ENCODE assay signal across 31 cellular contexts in the genomic region with DNA sequence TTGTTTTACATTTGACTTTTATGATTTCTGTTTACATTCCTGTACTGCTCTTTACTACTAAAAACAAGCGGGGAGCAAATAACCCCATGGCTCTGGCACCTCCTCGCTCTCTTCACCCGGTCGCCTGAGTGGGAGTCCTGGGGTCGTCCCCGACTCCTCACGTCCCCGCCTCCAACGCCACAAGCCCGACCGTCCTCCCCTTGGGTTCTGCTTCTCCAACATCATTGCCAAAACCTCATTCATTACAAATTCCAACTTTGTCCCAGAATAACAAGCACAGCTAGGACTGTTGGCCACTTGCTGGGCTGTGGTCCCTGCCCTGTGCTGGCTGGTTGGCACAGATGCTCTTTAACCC. TPM values are rescaled to one million over a fixed set of nuclear protein-coding genes. Genes with fewer than 3 reads are reported as not detected.
DNase-seq lines count a peak whose midpoint lies in the region; ATAC-seq, FAIRE-seq and TF ChIP-seq lines count a peak whose summit lies in the region.
"Had no signal": no experiment of that assay in that cellular context is flagged by ENCODE, and none has a peak within 500 bp of the region (broad histone marks: within the 10 kb centered on the region; RNA-seq: fewer than 3 reads in every experiment).

No MANE protein-coding gene starts in this region.

- H3K27ac Mint-ChIP-seq in endodermal cell: no peak overlapping the region
- H3K27ac Mint-ChIP-seq: activated CD4-positive, alpha-beta T cell treated with anti-CD3 and anti-CD28 coated beads, Interleukin-2, amount 10 ng/mL, durations not matched to agents 24 days and 14 days; activated naive CD4-positive, alpha-beta T cell treated with anti-CD3 and anti-CD28 coated beads for 36 hours; activated T-cell treated with anti-CD3 and anti-CD28 coated beads, Interleukin-2, amount 50 U/mL, for 24 hours; nephron had no signal

- no peaks in the 10 kb centered on the region for H3K27me3 Mint-ChIP-seq in endodermal cell (ENCODE audit: insufficient read depth)

- no peak for TF ChIP-seq CTCF in right lobe of liver (IDR thresholded peaks at IDR 0.05)
- no peak for TF ChIP-seq CTCF in HepG2 (CRISPR knock-in tag; IDR thresholded peaks at IDR 0.05)
- no peak for TF ChIP-seq CTCF in endodermal cell (conservative IDR thresholded peaks at IDR 0.05)

- no peaks in the 10 kb centered on the region for H3K4me1 ChIP-seq in right lobe of liver
- H3K4me1 ChIP-seq in HepG2 (ENCODE audit: insufficient read depth, low read length): no peaks in the 10 kb centered on the region
- no peaks in the 10 kb centered on the region for H3K4me1 ChIP-seq in endodermal cell (ENCODE audit: control insufficient read depth, insufficient read depth, low read length)
- H3K4me1 ChIP-seq: Caco-2, Peyer's patch, testis, uterus had no signal

- no peaks in the 10 kb centered on the region for H3K4me1 Mint-ChIP-seq in endodermal cell
- H3K4me1 Mint-ChIP-seq: activated CD4-positive, alpha-beta T cell treated with anti-CD3 and anti-CD28 coated beads, Interleukin-2, amount 10 ng/mL, durations not matched to agents 24 days and 14 days had no signal

- no peak for TF ChIP-seq RAD21 in HepG2 (CRISPR knock-in tag; IDR thresholded peaks at IDR 0.05)

- 0 out of 2 replicates have a peak, but pooled peaks cover 2% of the 10 kb centered on the region for H4K20me1 ChIP-seq in HepG2 (ENCODE audit: insufficient read depth, low read length)

- H3K36me3 Mint-ChIP-seq in endodermal cell (ENCODE audit: low read depth): no peaks in the 10 kb centered on the region
- H3K36me3 Mint-ChIP-seq: brain had no signal

- no peaks in the 10 kb centered on the region for H3K9me3 ChIP-seq in right lobe of liver
- no peaks in the 10 kb centered on the region for H3K9me3 ChIP-seq in HepG2 (ENCODE audit: low read length)
- no peaks in the 10 kb centered on the region for H3K9me3 ChIP-seq in endodermal cell (ENCODE audit: control insufficient read depth, low read length)
- H3K9me3 ChIP-seq: Caco-2, ovary, Peyer's patch, testis, uterus had no signal

- no peaks in the 10 kb centered on the region for H3K27me3 ChIP-seq in right lobe of liver
- peaks cover 13 to 78% of the 10 kb centered on the region in 2 experiments for H3K27me3 ChIP-seq in HepG2 (ENCODE audit: control insufficient read depth in 1 of 2, insufficient read depth in 2 of 2, low read length in 2 of 2)
- no peaks in the 10 kb centered on the region for H3K27me3 ChIP-seq in endodermal cell (ENCODE audit: control insufficient read depth, insufficient read depth, low read length, poor library complexity, severe bottlenecking)
- H3K27me3 ChIP-seq: ovary, Peyer's patch, testis, uterus had no signal

- H3K4me2 ChIP-seq in HepG2 (ENCODE audit: low read depth, low read length): no peak overlapping the region
- H3K4me2 ChIP-seq: smooth muscle cell had no signal

- H3K36me3 ChIP-seq in right lobe of liver: no peaks in the 10 kb centered on the region
- H3K36me3 ChIP-seq in HepG2 (replicated peaks in 1 of 2; ENCODE audit: control insufficient read depth in 1 of 2, insufficient read depth in 2 of 2, low read length in 2 of 2): no peaks in the 10 kb centered on the region
- H3K36me3 ChIP-seq in endodermal cell (ENCODE audit: control insufficient read depth, insufficient read depth, low read length): no peaks in the 10 kb centered on the region
- H3K36me3 ChIP-seq: ovary, Peyer's patch, uterus, WERI-Rb-1 had no signal

- no peaks in the 10 kb centered on the region for H3K9me3 Mint-ChIP-seq in endodermal cell
- H3K9me3 Mint-ChIP-seq: activated CD4-positive, alpha-beta T cell treated with anti-CD3 and anti-CD28 coated beads, Interleukin-2, amount 10 ng/mL, durations not matched to agents 24 days and 14 days; activated naive CD4-positive, alpha-beta T cell treated with anti-CD3 and anti-CD28 coated beads for 36 hours; activated T-cell treated with anti-CD3 and anti-CD28 coated beads, Interleukin-2, amount 50 U/mL, for 24 hours; H9; nephron had no signal

- no peak for TF ChIP-seq POLR2A in right lobe of liver (IDR thresholded peaks at IDR 0.05)
- no peak for TF ChIP-seq POLR2A in HepG2 (IDR thresholded peaks at IDR 0.05; ENCODE audit: insufficient read depth in 1 of 2, low read depth in 2 of 2, low read length in 2 of 2)

- no peak for TF ChIP-seq EP300 in HepG2 (IDR thresholded peaks at IDR 0.05; ENCODE audit: low read depth in 2 of 2, low read length in 2 of 2)
- no peak for TF ChIP-seq EP300 in HepG2 (CRISPR knock-in tag; IDR thresholded peaks at IDR 0.05; ENCODE audit: borderline replicate concordance)

- no TSS peak for BruUV-seq in HepG2 (replicated peaks; lab: Mats Ljungman, UMichigan)

- CTCF ChIA-PET in HepG2 (lab: Yijun Ruan, JAX; ENCODE audit: low intra/inter-chr PET ratio, low total read pairs): interaction anchor here (1.4 kb wide), 1 partner anchor 274 kb away, joined by 9 read pairs; no protein-coding TSS in a partner anchor

- POLR2A ChIA-PET in HepG2 (lab: Yijun Ruan, JAX): no interaction called here

- peak in 2 of 3 donors; percentile 9 to 32 for DNase-seq in right lobe of liver
- no peak for DNase-seq in HepG2 (ENCODE audit: low spot score)
- DNase-seq in endodermal cell: peak; percentile 39
- DNase-seq in posterior vena cava (ENCODE audit: low spot score): peak; percentile 34
- no peak for DNase-seq in caudate nucleus (lab: John Stamatoyannopoulos, UW)
- DNase-seq: activated CD4-positive, alpha-beta T cell treated with anti-CD3 and anti-CD28 coated beads, Interleukin-2, amount 10 ng/mL, durations not matched to agents 24 days and 14 days; activated naive CD4-positive, alpha-beta T cell treated with anti-CD3 and anti-CD28 coated beads for 36 hours; Caco-2; DMS53; hypothalamus; NCI-H1417 treated with DMSO at 0.1 percent for 48 hours; NCI-H2081; NCI-H345; retina; stimulated activated CD4-positive, alpha-beta T cell treated with anti-CD3 and anti-CD28 coated beads, Interleukin-1b, Interleukin-23, amount 100 ng/mL, for 48 hours; stimulated activated naive CD8-positive, alpha-beta T cell treated with anti-CD3 and anti-CD28 coated beads, Interleukin-15, Interleukin-2, amounts not matched to agents 100 U/mL and 50 U/mL, for 24 hours; SW 1271; testis had no signal

- ATAC-seq in right lobe of liver (no peak), HepG2 (no peak), HG03097 (IDR thresholded peaks at IDR 0.05; ENCODE audit: low FRiP score, unreplicated experiment) (no peak), GM21367 (IDR thresholded peaks at IDR 0.05; ENCODE audit: unreplicated experiment) (no peak)
- ATAC-seq: left colon; stimulated activated naive CD8-positive, alpha-beta T cell treated with anti-CD3 and anti-CD28 coated beads, Interleukin-15, Interleukin-2, amounts not matched to agents 100 U/mL and 50 U/mL, for 24 hours had no signal

- no peak overlapping the region for H3K4me3 Mint-ChIP-seq in endodermal cell
- H3K4me3 Mint-ChIP-seq: activated CD4-positive, alpha-beta T cell treated with anti-CD3 and anti-CD28 coated beads, Interleukin-2, amount 10 ng/mL, durations not matched to agents 24 days and 14 days; activated naive CD4-positive, alpha-beta T cell treated with anti-CD3 and anti-CD28 coated beads for 36 hours; activated T-cell treated with anti-CD3 and anti-CD28 coated beads, Interleukin-2, amount 50 U/mL, for 24 hours; brain; H9 had no signal

- H3K9ac ChIP-seq in HepG2 (ENCODE audit: insufficient read depth, low read depth, low read length) (no peak overlapping the region), endodermal cell (ENCODE audit: extremely low read depth, low read length, poor library complexity, severe bottlenecking) (no peak overlapping the region)

- H3K27ac ChIP-seq in right lobe of liver: no peak overlapping the region
- H3K27ac ChIP-seq in HepG2 (ENCODE audit: extremely low read length, insufficient read depth, low read length): no peak overlapping the region
- H3K27ac ChIP-seq in endodermal cell (ENCODE audit: low read depth, low read length): no peak overlapping the region
- no peak overlapping the region for H3K27ac ChIP-seq in caudate nucleus (ENCODE audit: low read depth, low read length)
- H3K27ac ChIP-seq: ovary, Peyer's patch, testis, uterus, WERI-Rb-1 had no signal

- FAIRE-seq in HepG2 (lab: Jason Lieb, UNC): no peak
- FAIRE-seq: GM12892 had no signal

- in situ Hi-C loops in HepG2 (cut with HindIII; ENCODE audit: extremely low pct_ligation_motif_present, low pct_unique_long_range_greater_than_20kb): loop anchor here (10.0 kb wide), 1 partner anchor 250 kb away; no protein-coding TSS in a partner anchor

- intact Hi-C loops in right lobe of liver (cut with DNase I) (loop anchor here in 1 of 2 donors (10.0 kb wide), 1 partner anchor 250 kb away; no protein-coding TSS in a partner anchor), HepG2 (cut with micrococcal nuclease; ENCODE audit: unreplicated experiment) (loop anchor here (5.0 kb wide), 1 partner anchor 388 kb away; no protein-coding TSS in a partner anchor), posterior vena cava (cut with DNase I) (no loop called here)

- WGBS in right lobe of liver (ENCODE audit: insufficient coverage, low coverage, low lambda C conversion rate, missing lambda C conversion rate): 56% methylated on average over 11 of the region's 11 CpGs
- WGBS in HepG2 (ENCODE audit: low lambda C conversion rate): 40% methylated on average over 11 of the region's 11 CpGs
- WGBS in endodermal cell (ENCODE audit: insufficient coverage in 1 of 2, insufficient read length in 1 of 2), 2 experiments: 89 to 92% methylated on average over 4 to 11 of the region's 11 CpGs

- no peak overlapping the region for H2AFZ ChIP-seq in HepG2 (ENCODE audit: low read length)

- H3K4me3 ChIP-seq in right lobe of liver: no peak overlapping the region
- no peak overlapping the region for H3K4me3 ChIP-seq in HepG2 (replicated peaks in 1 of 3; ENCODE audit: insufficient read depth in 1 of 3, low read depth in 2 of 3, low read length in 3 of 3)
- H3K4me3 ChIP-seq in endodermal cell (ENCODE audit: low read length): no peak overlapping the region
- H3K4me3 ChIP-seq: ovary, Peyer's patch, smooth muscle cell, testis, uterus had no signal

- no peaks in the 10 kb centered on the region for H3K79me2 ChIP-seq in HepG2 (ENCODE audit: insufficient read depth, low read length)

RNA-seq across cellular contexts. Expression of a gene that starts 35.1 kb away (rescaled TPM):
- total RNA-seq in right lobe of liver (10 to 100 TPM; 30.7 to 40.0 (median 35.5) TPM), HepG2 (2016; rRNA removed; fragmentation: Illumina TruSeq; extraction: Trizol) (113 and 135 TPM in 2 replicates), endodermal cell (10 to 100 TPM; 44.0 to 49.7 TPM), posterior vena cava (10 to 100 TPM; 29.4 to 32.4 TPM)
- total RNA-seq in HepG2 (2016; cell fraction: cytosol; rRNA removed; fragmentation: Illumina TruSeq; extraction: Trizol; ENCODE audit: low read depth): 108 and 113 TPM in 2 replicates
- 108 and 154 TPM in 2 replicates for total RNA-seq in HepG2 (2016; cell fraction: insoluble cytoplasmic fraction; rRNA removed; fragmentation: Illumina TruSeq; extraction: Trizol)
- 76.0 and 81.1 TPM in 2 replicates for total RNA-seq in HepG2 (2016; cell fraction: membrane; rRNA removed; fragmentation: Illumina TruSeq; extraction: Trizol)
- total RNA-seq in HepG2 (2016; cell fraction: nucleus; rRNA removed; fragmentation: Illumina TruSeq; extraction: Trizol): 37.1 and 47.0 TPM in 2 replicates
- polyA plus RNA-seq in HepG2 (2011; rRNA removed): 70.5 and 71.3 TPM in 2 replicates
- 65.9 and 74.3 TPM in 2 replicates for polyA plus RNA-seq in HepG2 (2011; cell fraction: cytosol; rRNA removed)
- polyA plus RNA-seq in HepG2 (2011; cell fraction: nucleus; rRNA removed): 25.2 and 29.0 TPM in 2 replicates
- polyA plus RNA-seq in HepG2 (2012): 59.1 and 65.6 TPM in 2 replicates
- polyA plus RNA-seq in HepG2 (2016; cell fraction: cytosol; fragmentation: Illumina TruSeq; extraction: Trizol; ENCODE audit: low read depth): 88.2 and 98.8 TPM in 2 replicates
- 150 and 160 TPM in 2 replicates for polyA plus RNA-seq in HepG2 (2016; cell fraction: insoluble cytoplasmic fraction; fragmentation: Illumina TruSeq; extraction: Trizol; ENCODE audit: low read depth)
- polyA plus RNA-seq in HepG2 (2016; cell fraction: membrane; fragmentation: Illumina TruSeq; extraction: Trizol; ENCODE audit: low read depth): 60.1 and 66.8 TPM in 2 replicates
- polyA plus RNA-seq in HepG2 (2016; cell fraction: nucleus; fragmentation: Illumina TruSeq; extraction: Trizol; ENCODE audit: insufficient read depth, low read depth): 65.9 and 77.9 TPM in 2 replicates
- polyA minus RNA-seq in HepG2 (2011; rRNA and poly(A)+ RNA removed; ENCODE audit: low replicate concordance): 30.3 and 163 TPM in 2 replicates
- 21.5 and 22.2 TPM in 2 replicates for polyA minus RNA-seq in HepG2 (2011; cell fraction: cytosol; rRNA and poly(A)+ RNA removed)
- polyA minus RNA-seq in HepG2 (2011; cell fraction: nucleus; rRNA and poly(A)+ RNA removed): 21.4 and 25.5 TPM in 2 replicates
- polyA plus RNA-seq in endodermal cell (2013, experiment 1 of 2): 73.8 TPM
- polyA plus RNA-seq in endodermal cell (2013, experiment 2 of 2): 63.7 TPM

RNA-seq across cellular contexts. Expression of a gene that starts 36.6 kb away (rescaled TPM):
- total RNA-seq in right lobe of liver: 10 to 100 TPM; 16.5 to 57.5 (median 23.7) TPM
- total RNA-seq in HepG2 (2016; rRNA removed; fragmentation: Illumina TruSeq; extraction: Trizol): 50.4 and 63.7 TPM in 2 replicates
- total RNA-seq in HepG2 (2016; cell fraction: cytosol; rRNA removed; fragmentation: Illumina TruSeq; extraction: Trizol; ENCODE audit: low read depth): 15.2 and 15.4 TPM in 2 replicates
- 53.0 and 63.5 TPM in 2 replicates for total RNA-seq in HepG2 (2016; cell fraction: insoluble cytoplasmic fraction; rRNA removed; fragmentation: Illumina TruSeq; extraction: Trizol)
- 25.8 and 27.4 TPM in 2 replicates for total RNA-seq in HepG2 (2016; cell fraction: membrane; rRNA removed; fragmentation: Illumina TruSeq; extraction: Trizol)
- total RNA-seq in HepG2 (2016; cell fraction: nucleus; rRNA removed; fragmentation: Illumina TruSeq; extraction: Trizol): 17.5 and 20.2 TPM in 2 replicates
- polyA plus RNA-seq in HepG2 (2011; rRNA removed): 22.2 and 23.7 TPM in 2 replicates
- polyA plus RNA-seq in HepG2 (2011; cell fraction: cytosol; rRNA removed): 72.6 and 97.8 TPM in 2 replicates
- 21.7 and 33.4 TPM in 2 replicates for polyA plus RNA-seq in HepG2 (2011; cell fraction: nucleus; rRNA removed)
- polyA plus RNA-seq in HepG2 (2012): 46.4 and 50.3 TPM in 2 replicates
- polyA plus RNA-seq in HepG2 (2016; cell fraction: cytosol; fragmentation: Illumina TruSeq; extraction: Trizol; ENCODE audit: low read depth): 27.6 and 35.6 TPM in 2 replicates
- 110 and 131 TPM in 2 replicates for polyA plus RNA-seq in HepG2 (2016; cell fraction: insoluble cytoplasmic fraction; fragmentation: Illumina TruSeq; extraction: Trizol; ENCODE audit: low read depth)
- 36.7 and 40.8 TPM in 2 replicates for polyA plus RNA-seq in HepG2 (2016; cell fraction: membrane; fragmentation: Illumina TruSeq; extraction: Trizol; ENCODE audit: low read depth)
- polyA plus RNA-seq in HepG2 (2016; cell fraction: nucleus; fragmentation: Illumina TruSeq; extraction: Trizol; ENCODE audit: insufficient read depth, low read depth): 54.4 and 56.6 TPM in 2 replicates
- polyA minus RNA-seq in HepG2 (2011; rRNA and poly(A)+ RNA removed; ENCODE audit: low replicate concordance): 9.7 and 41.7 TPM in 2 replicates
- 11.4 and 22.6 TPM in 2 replicates for polyA minus RNA-seq in HepG2 (2011; cell fraction: cytosol; rRNA and poly(A)+ RNA removed)
- polyA minus RNA-seq in HepG2 (2011; cell fraction: nucleus; rRNA and poly(A)+ RNA removed): 8.5 and 11.5 TPM in 2 replicates
- 10 to 100 TPM; 47.9 to 65.2 TPM for total RNA-seq in endodermal cell
- 79.9 TPM for polyA plus RNA-seq in endodermal cell (2013, experiment 1 of 2)
- 73.3 TPM for polyA plus RNA-seq in endodermal cell (2013, experiment 2 of 2)
- 10 to 100 TPM; 25.4 to 25.8 TPM for total RNA-seq in posterior vena cava

Comparison
In these comparisons a context has a peak if more than half of its experiments do, and no peak if none do; other contexts are left out.
1. DNase-seq: peak in right lobe of liver (2 of 3), endodermal cell (single experiment) and posterior vena cava (single experiment); none in HepG2 (single experiment) and caudate nucleus (0 of 61).